In genomic region chr5:146040559-146040958, GRCh38 we compare ENCODE assay signal across 24 cellular contexts.
DNase-seq lines count a peak whose midpoint lies in the region; ATAC-seq and TF ChIP-seq lines count a peak whose summit lies in the region.
"Had no signal": no experiment of that assay in that cellular context is flagged by ENCODE, and none has a peak within 500 bp of the region (broad histone marks: within the 10 kb centered on the region; RNA-seq: fewer than 3 reads in every experiment).

No MANE protein-coding gene starts in this region.

- H3K27me3 ChIP-seq in right atrium auricular region, result no peaks in the 10 kb centered on the region
- H3K27me3 ChIP-seq: brain microvascular endothelial cell, vagina had no signal

- DNase-seq in NOMO-1 treated with DMSO at 0.1 percent for 48 hours (lab: John Stamatoyannopoulos, UW; ENCODE audit: unreplicated experiment) (peak; percentile 22), NOMO-1 treated with dmso at 0.1 percent for 144 hours (lab: John Stamatoyannopoulos, UW; ENCODE audit: unreplicated experiment) (no peak), epithelial cell of prostate (ENCODE audit: low read depth, low spot score) (no peak), right atrium auricular region (ENCODE audit: low spot score) (no peak), sciatic nerve (ENCODE audit: low spot score) (no peak), activated gamma-delta T cell (lab: John Stamatoyannopoulos, UW) (no peak), putamen (ENCODE audit: low spot score) (no peak), G401 (ENCODE audit: low spot score) (no peak)
- DNase-seq: 8988T; activated CD4-positive, alpha-beta T cell treated with anti-CD3 and anti-CD28 coated beads, Interleukin-2, amount 10 ng/mL, durations not matched to agents 24 days and 14 days; activated CD8-positive, alpha-beta memory T cell treated with anti-CD3 and anti-CD28 coated beads, Interleukin-2, amount 10 ng/mL, durations not matched to agents 7 days and 5 days; AML-193; brain microvascular endothelial cell; CD8-positive, alpha-beta memory T cell; GM23248; NCI-H1048; NCI-H2081; NCI-H446 treated with DMSO at 0.1 percent for 48 hours; NK-92 treated with Interleukin-12 subunit alpha and Interleukin-12 subunit beta, amount 100 ng/mL, for 24 hours; substantia nigra had no signal

- no peak overlapping the region for H3K4me3 ChIP-seq in right atrium auricular region
- H3K4me3 ChIP-seq: GM12878, GM23248, vagina had no signal

- in situ Hi-C loops in G401 (cut with HindIII; ENCODE audit: low sequenced_read_pairs), result no loop called here

- H3K4me1 ChIP-seq in right atrium auricular region, result peaks cover 0 to 12% of the 10 kb centered on the region in 2 donors

- peak; percentile 69 for ATAC-seq in sciatic nerve
- ATAC-seq: activated CD8-positive, alpha-beta memory T cell treated with anti-CD3 and anti-CD28 coated beads, Interleukin-2, amount 10 ng/mL, durations not matched to agents 7 days and 5 days; activated T-helper 17 cell treated with anti-CD3 and anti-CD28 coated beads, Interleukin-2, amount 50 U/mL, for 72 hours had no signal

- intact Hi-C loops in sciatic nerve (cut with DNase I), result no loop called here

- TF ChIP-seq CTCF in right atrium auricular region (IDR thresholded peaks at IDR 0.05), result no peak

- H3K36me3 ChIP-seq in right atrium auricular region, result no peaks in the 10 kb centered on the region
- H3K36me3 ChIP-seq: brain microvascular endothelial cell, vagina had no signal

- no peaks in the 10 kb centered on the region for H3K9me3 ChIP-seq in right atrium auricular region
- H3K9me3 ChIP-seq: vagina had no signal

- H3K27ac ChIP-seq in epithelial cell of prostate, result peak overlapping the region; percentile 85
- peak overlapping the region; percentile 33 to 57 for H3K27ac ChIP-seq in right atrium auricular region
- H3K27ac ChIP-seq: brain microvascular endothelial cell, GM23248, KMS-11, vagina had no signal
